Comparison of ENCODE assay signal across 12 cellular contexts in genomic region chr7:106418094-106418493, GRCh38.
DNase-seq lines count a peak whose midpoint lies in the region; ATAC-seq lines count a peak whose summit lies in the region.
"Had no signal": no experiment of that assay in that cellular context is flagged by ENCODE, and none has a peak within 500 bp of the region (broad histone marks: within the 10 kb centered on the region; RNA-seq: fewer than 3 reads in every experiment).

No MANE protein-coding gene starts in this region.

- peak overlapping the region in 6 of 11 experiments; percentile 5 to 100 (median 90); a peak in 11 of 22 replicates for H3K27ac ChIP-seq in BLaER1 treated with 17β-estradiol and CSF1 and Interleukin-3, amounts not matched to agents 10 nM and 100 nM
- H3K27ac ChIP-seq in epithelial cell of prostate (peak overlapping the region; percentile 83), muscle layer of duodenum (ENCODE audit: low read length) (peak overlapping the region; percentile 33)

- H4K20me1 ChIP-seq in BLaER1 treated with 17β-estradiol and CSF1 and Interleukin-3, amounts not matched to agents 10 nM and 100 nM: no peaks in the 10 kb centered on the region

- H3K4me1 ChIP-seq in BLaER1 treated with 17β-estradiol and CSF1 and Interleukin-3, amounts not matched to agents 10 nM and 100 nM: peaks cover 2 to 82% (median 15%) of the 10 kb centered on the region in 10 experiments
- H3K4me1 ChIP-seq in muscle layer of duodenum (ENCODE audit: control insufficient read depth in 1 of 2, insufficient read depth in 2 of 2, low read length in 2 of 2): peaks cover 0 to 17% of the 10 kb centered on the region in 2 donors

- H3K9ac ChIP-seq in BLaER1 treated with 17β-estradiol and CSF1 and Interleukin-3, amounts not matched to agents 10 nM and 100 nM: peak overlapping the region in 5 of 11 experiments; percentile 9 to 82 (median 58); a peak in 9 of 22 replicates

- no peaks in the 10 kb centered on the region for H3K27me3 ChIP-seq in BLaER1 treated with 17β-estradiol and CSF1 and Interleukin-3, amounts not matched to agents 10 nM and 100 nM
- H3K27me3 ChIP-seq in muscle layer of duodenum (ENCODE audit: low read depth, low read length): no peaks in the 10 kb centered on the region

- H3K9me3 ChIP-seq in BLaER1 treated with 17β-estradiol and CSF1 and Interleukin-3, amounts not matched to agents 10 nM and 100 nM (replicated peaks in 1 of 11): peaks cover 14 to 37% (median 18%) of the 10 kb centered on the region in 11 experiments; a peak in 21 of 22 replicates
- no peaks in the 10 kb centered on the region for H3K9me3 ChIP-seq in muscle layer of duodenum (ENCODE audit: control insufficient read depth in 1 of 2, low read length in 2 of 2)

- H3K4me3 ChIP-seq in BLaER1 treated with 17β-estradiol and CSF1 and Interleukin-3, amounts not matched to agents 10 nM and 100 nM: no peak overlapping the region
- H3K4me3 ChIP-seq in muscle layer of duodenum (ENCODE audit: low read depth in 1 of 2, low read length in 2 of 2): no peak overlapping the region

- peak overlapping the region in 5 of 11 experiments; percentile 31 to 92 (median 74); a peak in 9 of 22 replicates for H3K4me2 ChIP-seq in BLaER1 treated with 17β-estradiol and CSF1 and Interleukin-3, amounts not matched to agents 10 nM and 100 nM

- peak; percentile 67 for DNase-seq in NOMO-1 treated with DMSO at 0.1 percent for 48 hours (lab: John Stamatoyannopoulos, UW; ENCODE audit: unreplicated experiment)
- DNase-seq in epithelial cell of prostate (ENCODE audit: low read depth, low spot score): peak; percentile 39
- DNase-seq in NCI-H69 (lab: John Stamatoyannopoulos, UW): no peak
- DNase-seq: CD4-positive, alpha-beta T cell; effector CD4-positive, alpha-beta T cell; MM.1S; stimulated activated naive CD4-positive, alpha-beta T cell treated with Interleukin-2 at 50 U/mL for 16 hours had no signal

- no peak for ATAC-seq in GM18907 (IDR thresholded peaks at IDR 0.05; ENCODE audit: unreplicated experiment)
- no peak for ATAC-seq in GM18520 (IDR thresholded peaks at IDR 0.05; ENCODE audit: unreplicated experiment)
- no peak for ATAC-seq in GM21390 (IDR thresholded peaks at IDR 0.05; ENCODE audit: unreplicated experiment)

- H3K36me3 ChIP-seq in BLaER1 treated with 17β-estradiol and CSF1 and Interleukin-3, amounts not matched to agents 10 nM and 100 nM: no peaks in the 10 kb centered on the region; a peak in 1 of 22 replicates
- no peaks in the 10 kb centered on the region for H3K36me3 ChIP-seq in muscle layer of duodenum (ENCODE audit: control insufficient read depth in 1 of 2, insufficient read depth in 2 of 2, low read length in 2 of 2)

Comparison
In these comparisons a context has a peak if more than half of its experiments do, and no peak if none do; other contexts are left out.
1. H3K27ac ChIP-seq: peak in every context shown above with its lines; median percentile 90 in BLaER1 treated with 17β-estradiol and CSF1 and Interleukin-3, amounts not matched to agents 10 nM and 100 nM; 83 in epithelial cell of prostate; 33 in muscle layer of duodenum.